8 cellular contexts compared by ENCODE assay signal in genomic region chr11:75563501-75563977, GRCh38. TPM values are rescaled to one million over a fixed set of nuclear protein-coding genes. Genes with fewer than 3 reads are reported as not detected.
DNase-seq lines count a peak whose midpoint lies in the region; ATAC-seq and TF ChIP-seq lines count a peak whose summit lies in the region.

No MANE protein-coding gene starts in this region.

- no peaks in the 10 kb centered on the region for H3K9me3 ChIP-seq in Loucy (ENCODE audit: insufficient read depth, low read depth, low read length)
- no peaks in the 10 kb centered on the region for H3K9me3 ChIP-seq in naive thymus-derived CD4-positive, alpha-beta T cell (ENCODE audit: control insufficient read depth in 2 of 3, low read length in 3 of 3)

- peak overlapping the region; percentile 86 for H3K27ac ChIP-seq in naive thymus-derived CD4-positive, alpha-beta T cell (ENCODE audit: low read depth, low read length)

- intact Hi-C loops in dendritic cell treated with granulocyte-macrophage colony-stimulating factor and Interleukin-4, amounts not matched to agents 40 ng/mL and 50 ng/mL, for 4 days (cut with micrococcal nuclease) = no loop called here
- intact Hi-C loops in naive thymus-derived CD4-positive, alpha-beta T cell (cut with micrococcal nuclease) = loop anchor here in 1 of 2 donors (2.0 to 10.0 kb wide), 3 partner anchors 31 to 1169 kb away; partner anchors contain the start of genes PGM2L1 and UVRAG

- no peaks in the 10 kb centered on the region for H3K9me2 ChIP-seq in Loucy (replicated peaks; ENCODE audit: low read depth, low read length)

- peaks cover 16% of the 10 kb centered on the region for H3K27me3 Mint-ChIP-seq in dendritic cell treated with granulocyte-macrophage colony-stimulating factor and Interleukin-4, amounts not matched to agents 40 ng/mL and 50 ng/mL, for 4 days
- H3K27me3 Mint-ChIP-seq in naive thymus-derived CD4-positive, alpha-beta T cell = no peaks in the 10 kb centered on the region

- ATAC-seq in naive thymus-derived CD4-positive, alpha-beta T cell = no peak
- ATAC-seq in GM18505 (IDR thresholded peaks at IDR 0.05; ENCODE audit: unreplicated experiment) = no peak

- H3F3A ChIP-seq in Loucy (ENCODE audit: low read depth) = no peaks in the 10 kb centered on the region

- peaks cover 26% of the 10 kb centered on the region for H3K36me3 Mint-ChIP-seq in dendritic cell treated with granulocyte-macrophage colony-stimulating factor and Interleukin-4, amounts not matched to agents 40 ng/mL and 50 ng/mL, for 4 days (ENCODE audit: low read depth)
- H3K36me3 Mint-ChIP-seq in naive thymus-derived CD4-positive, alpha-beta T cell = peaks cover 0 to 7% (median 3%) of the 10 kb centered on the region in 5 donors

- H4K20me1 ChIP-seq in Loucy (ENCODE audit: insufficient read depth, low read length, poor library complexity, severe bottlenecking) = no peaks in the 10 kb centered on the region

- peaks cover 4% of the 10 kb centered on the region for H3K4me1 ChIP-seq in Loucy (ENCODE audit: insufficient read depth, low read length, poor library complexity, severe bottlenecking)
- H3K4me1 ChIP-seq in naive thymus-derived CD4-positive, alpha-beta T cell (ENCODE audit: control insufficient read depth in 2 of 2, insufficient read depth in 2 of 2, low read length in 2 of 2) = peaks cover 15 to 22% of the 10 kb centered on the region in 2 donors

- peak overlapping the region; percentile 71 for H3K4me2 ChIP-seq in Loucy (ENCODE audit: low read depth, low read length, poor library complexity, severe bottlenecking)

- H3K9me3 Mint-ChIP-seq in dendritic cell treated with granulocyte-macrophage colony-stimulating factor and Interleukin-4, amounts not matched to agents 40 ng/mL and 50 ng/mL, for 4 days = no peaks in the 10 kb centered on the region
- H3K9me3 Mint-ChIP-seq in naive thymus-derived CD4-positive, alpha-beta T cell = no peaks in the 10 kb centered on the region

- POLR2A ChIA-PET in AG04449 (lab: Yijun Ruan, JAX) = interaction anchor here (0.9 to 7.4 kb wide), 5 partner anchors 7 to 39 kb away, joined by 3 to 168 read pairs (median 19); no protein-coding TSS in a partner anchor
- POLR2A ChIA-PET in naive thymus-derived CD4-positive, alpha-beta T cell (lab: Charles Lee) = no interaction called here

- peak overlapping the region; percentile 91 for H3K27ac Mint-ChIP-seq in dendritic cell treated with granulocyte-macrophage colony-stimulating factor and Interleukin-4, amounts not matched to agents 40 ng/mL and 50 ng/mL, for 4 days
- H3K27ac Mint-ChIP-seq in naive thymus-derived CD4-positive, alpha-beta T cell = peak overlapping the region; percentile 86 to 97 (median 95)

- H3K4me3 ChIP-seq in AG04449 (ENCODE audit: low read depth, low read length) = peak overlapping the region; percentile 91
- peak overlapping the region; percentile 78 for H3K4me3 ChIP-seq in Loucy (ENCODE audit: low read length, poor library complexity, severe bottlenecking)
- no peak overlapping the region for H3K4me3 ChIP-seq in naive thymus-derived CD4-positive, alpha-beta T cell (ENCODE audit: low read length)

- H3K27me3 ChIP-seq in Loucy (ENCODE audit: insufficient read depth, low read length, poor library complexity, severe bottlenecking) = peaks cover 21% of the 10 kb centered on the region
- H3K27me3 ChIP-seq in naive thymus-derived CD4-positive, alpha-beta T cell (ENCODE audit: control insufficient read depth in 2 of 2, insufficient read depth in 2 of 2, low read length in 2 of 2) = no peaks in the 10 kb centered on the region

- H3K4me1 Mint-ChIP-seq in dendritic cell treated with granulocyte-macrophage colony-stimulating factor and Interleukin-4, amounts not matched to agents 40 ng/mL and 50 ng/mL, for 4 days (ENCODE audit: low read depth) = peaks cover 29% of the 10 kb centered on the region
- peaks cover 18 to 46% (median 32%) of the 10 kb centered on the region in 7 donors for H3K4me1 Mint-ChIP-seq in naive thymus-derived CD4-positive, alpha-beta T cell

- no peaks in the 10 kb centered on the region for H3K36me3 ChIP-seq in Loucy (ENCODE audit: insufficient read depth, low read length)
- H3K36me3 ChIP-seq in naive thymus-derived CD4-positive, alpha-beta T cell (ENCODE audit: control insufficient read depth in 2 of 3, insufficient read depth in 3 of 3, low read length in 3 of 3) = peaks cover 0 to 24% (median 0%) of the 10 kb centered on the region in 3 experiments

- TF ChIP-seq CTCF in AG04449 (IDR thresholded peaks at IDR 0.05; ENCODE audit: insufficient read depth, low read length, missing control alignments) (no peak), Loucy (conservative IDR thresholded peaks at IDR 0.05; ENCODE audit: low read length) (no peak)

- TF ChIP-seq POLR2A in GM18505 (IDR thresholded peaks at IDR 0.05; ENCODE audit: borderline replicate concordance, extremely low read depth, insufficient read depth, insufficient read length) = no peak

- DNase-seq in AG04449 (ENCODE audit: low read depth, low spot score) (no peak), NCI-H2227 (lab: John Stamatoyannopoulos, UW; ENCODE audit: unreplicated experiment) (no peak), iPS-NIHi11 (ENCODE audit: low spot score) (no peak), NCI-H187 treated with DMSO at 0.1 percent for 48 hours (lab: John Stamatoyannopoulos, UW) (no peak)
- no peak for DNase-seq in naive thymus-derived CD4-positive, alpha-beta T cell

- H3K4me3 Mint-ChIP-seq in dendritic cell treated with granulocyte-macrophage colony-stimulating factor and Interleukin-4, amounts not matched to agents 40 ng/mL and 50 ng/mL, for 4 days = peak overlapping the region; percentile 93
- H3K4me3 Mint-ChIP-seq in naive thymus-derived CD4-positive, alpha-beta T cell = peak overlapping the region; percentile 94 to 99 (median 99)

- H3K9ac ChIP-seq in Loucy (ENCODE audit: low read depth, low read length, poor library complexity, severe bottlenecking) = peak overlapping the region; percentile 77

- H3K79me2 ChIP-seq in Loucy (ENCODE audit: insufficient read depth, low read length) = no peaks in the 10 kb centered on the region

- CTCF ChIA-PET in AG04449 (lab: Yijun Ruan, JAX) = interaction anchor here (0.9 to 7.1 kb wide), 5 partner anchors 9 to 119 kb away, joined by 3 to 96 read pairs (median 18); no protein-coding TSS in a partner anchor
- CTCF ChIA-PET in naive thymus-derived CD4-positive, alpha-beta T cell (lab: Charles Lee) = no interaction called here

- no peak overlapping the region for H2AFZ ChIP-seq in Loucy (ENCODE audit: low read length)

RNA-seq across cellular contexts. Expression of gene SERPINH1, which starts 1.5 kb away (rescaled TPM):
- 10 to 100 TPM in 3 of 5 experiments, 1 to 10 TPM in 2; 5.1 to 19.9 (median 13.2) TPM for total RNA-seq in naive thymus-derived CD4-positive, alpha-beta T cell
- polyA plus RNA-seq in naive thymus-derived CD4-positive, alpha-beta T cell = 1 to 10 TPM; 2.9 to 7.8 TPM

RNA-seq across cellular contexts. Expression of gene GDPD5, which starts 37.8 kb away (rescaled TPM):
- 10 to 100 TPM; 18.0 to 50.3 (median 24.7) TPM for total RNA-seq in naive thymus-derived CD4-positive, alpha-beta T cell
- 1 to 10 TPM; 3.9 to 7.1 TPM for polyA plus RNA-seq in naive thymus-derived CD4-positive, alpha-beta T cell
